Comparison of ENCODE assay signal across 1 cellular context in the genomic region with DNA sequence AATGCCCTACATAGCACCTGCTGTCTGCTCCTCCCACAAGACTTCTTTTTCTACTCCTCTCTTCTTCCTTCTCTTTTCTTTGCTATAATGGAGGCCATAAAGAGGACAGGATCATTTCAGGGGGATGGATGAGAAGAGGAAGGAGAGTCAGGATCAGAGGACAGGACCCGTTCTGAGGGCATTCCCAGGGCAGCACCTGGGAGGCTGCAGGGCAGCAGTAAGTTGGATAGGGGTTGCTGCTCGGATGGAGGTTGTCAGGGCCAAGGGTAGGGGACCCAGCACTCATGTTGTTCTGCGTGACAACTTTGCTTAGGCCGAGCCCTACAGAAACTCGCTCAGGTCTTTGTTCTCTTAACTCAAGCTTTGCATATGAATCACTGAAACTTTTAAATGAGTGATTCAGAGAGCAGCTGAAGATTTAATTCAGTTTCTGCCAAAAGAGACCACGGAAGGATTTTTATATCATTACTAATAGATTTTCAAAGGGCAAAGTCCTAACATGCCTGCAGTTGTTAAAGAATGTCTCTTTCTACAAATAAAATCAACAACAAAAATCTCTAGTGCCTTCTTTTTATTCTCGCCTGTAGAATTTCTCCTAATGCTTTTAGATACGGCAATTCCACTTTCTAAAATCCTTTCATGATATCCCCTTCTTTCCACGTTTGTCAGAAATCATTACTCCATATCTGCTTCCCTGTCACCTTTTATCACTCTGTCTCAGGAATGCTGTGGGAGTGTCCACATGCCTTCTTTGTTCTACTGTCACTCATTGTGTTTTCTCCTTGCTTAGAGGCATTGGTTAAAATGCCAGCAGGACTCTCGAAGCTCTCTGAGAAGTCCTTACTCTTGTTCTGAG.
TF ChIP-seq lines count a peak whose summit lies in the region.

No MANE protein-coding gene starts in this region.

TF ChIP-seq in HepG2, 621 proteins besides CTCF, POLR2A, EP300 and RAD21:
- TF ChIP-seq, protein P1, sequence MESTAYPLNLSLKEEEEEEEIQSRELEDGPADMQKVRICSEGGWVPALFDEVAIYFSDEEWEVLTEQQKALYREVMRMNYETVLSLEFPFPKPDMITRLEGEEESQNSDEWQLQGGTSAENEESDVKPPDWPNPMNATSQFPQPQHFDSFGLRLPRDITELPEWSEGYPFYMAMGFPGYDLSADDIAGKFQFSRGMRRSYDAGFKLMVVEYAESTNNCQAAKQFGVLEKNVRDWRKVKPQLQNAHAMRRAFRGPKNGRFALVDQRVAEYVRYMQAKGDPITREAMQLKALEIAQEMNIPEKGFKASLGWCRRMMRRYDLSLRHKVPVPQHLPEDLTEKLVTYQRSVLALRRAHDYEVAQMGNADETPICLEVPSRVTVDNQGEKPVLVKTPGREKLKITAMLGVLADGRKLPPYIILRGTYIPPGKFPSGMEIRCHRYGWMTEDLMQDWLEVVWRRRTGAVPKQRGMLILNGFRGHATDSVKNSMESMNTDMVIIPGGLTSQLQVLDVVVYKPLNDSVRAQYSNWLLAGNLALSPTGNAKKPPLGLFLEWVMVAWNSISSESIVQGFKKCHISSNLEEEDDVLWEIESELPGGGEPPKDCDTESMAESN (CRISPR knock-in tag; conservative IDR thresholded peaks at IDR 0.05), result no peak
- TF ChIP-seq CREB1 (IDR thresholded peaks at IDR 0.05) (no peak), CREB1 (CRISPR knock-in tag; IDR thresholded peaks at IDR 0.05) (no peak), AGO2 (optimal IDR thresholded peaks at IDR 0.05; ENCODE audit: low read depth, low read length) (no peak), STAT5B (CRISPR knock-in tag; IDR thresholded peaks at IDR 0.05) (no peak), PHB2 (IDR thresholded peaks at IDR 0.05; ENCODE audit: partially characterized antibody) (no peak), ZNF253 (CRISPR knock-in tag; IDR thresholded peaks at IDR 0.05; ENCODE audit: borderline replicate concordance) (no peak)
- TF ChIP-seq, protein P2, sequence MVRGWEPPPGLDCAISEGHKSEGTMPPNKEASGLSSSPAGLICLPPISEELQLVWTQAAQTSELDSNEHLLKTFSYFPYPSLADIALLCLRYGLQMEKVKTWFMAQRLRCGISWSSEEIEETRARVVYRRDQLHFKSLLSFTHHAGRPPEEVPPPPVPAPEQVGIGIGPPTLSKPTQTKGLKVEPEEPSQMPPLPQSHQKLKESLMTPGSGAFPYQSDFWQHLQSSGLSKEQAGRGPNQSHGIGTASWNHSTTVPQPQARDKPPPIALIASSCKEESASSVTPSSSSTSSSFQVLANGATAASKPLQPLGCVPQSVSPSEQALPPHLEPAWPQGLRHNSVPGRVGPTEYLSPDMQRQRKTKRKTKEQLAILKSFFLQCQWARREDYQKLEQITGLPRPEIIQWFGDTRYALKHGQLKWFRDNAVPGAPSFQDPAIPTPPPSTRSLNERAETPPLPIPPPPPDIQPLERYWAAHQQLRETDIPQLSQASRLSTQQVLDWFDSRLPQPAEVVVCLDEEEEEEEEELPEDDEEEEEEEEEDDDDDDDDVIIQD (CRISPR knock-in tag; IDR thresholded peaks at IDR 0.05; ENCODE audit: low read depth), result no peak
